ENCODE assay signal across 14 cellular contexts in genomic region chr10:79223001-79223345, GRCh38.
DNase-seq lines count a peak whose midpoint lies in the region; ATAC-seq and TF ChIP-seq lines count a peak whose summit lies in the region.
"Had no signal": no experiment of that assay in that cellular context is flagged by ENCODE, and none has a peak within 500 bp of the region (broad histone marks: within the 10 kb centered on the region; RNA-seq: fewer than 3 reads in every experiment).

No MANE protein-coding gene starts in this region.

- ATAC-seq in gastroesophageal sphincter (peak; percentile 8), HG03342 (IDR thresholded peaks at IDR 0.05; ENCODE audit: unreplicated experiment) (no peak)

- TF ChIP-seq RAD21 in SK-N-SH (IDR thresholded peaks at IDR 0.05; ENCODE audit: low read length) = no peak; the same call in 1 of the 2 replicates

- 71% methylated on average over 9 of the region's 11 CpGs for WGBS in SK-N-SH (ENCODE audit: low lambda C conversion rate)
- WGBS in gastroesophageal sphincter (ENCODE audit: low coverage in 1 of 2), 2 donors = 28 to 60% methylated on average over 2 of the region's 11 CpGs
- WGBS in suprapubic skin = 89% methylated on average over 5 of the region's 11 CpGs

- H3K27ac ChIP-seq in SK-N-SH (ENCODE audit: low read depth in 2 of 2, low read length in 1 of 2) (peak overlapping the region; percentile 72 to 93), gastroesophageal sphincter (peak overlapping the region; percentile 4 to 87 (median 86)), suprapubic skin (peak overlapping the region; percentile 71)
- H3K27ac ChIP-seq: KMS-11, PC-9 had no signal

- TF ChIP-seq EP300 in SK-N-SH (IDR thresholded peaks at IDR 0.05; ENCODE audit: borderline replicate concordance in 1 of 2, low read depth in 1 of 2, low read length in 1 of 2) (no peak), gastroesophageal sphincter (IDR thresholded peaks at IDR 0.05) (no peak), suprapubic skin (IDR thresholded peaks at IDR 0.05) (no peak)

- H3K36me3 ChIP-seq in SK-N-SH (replicated peaks in 1 of 2; ENCODE audit: control insufficient read depth in 1 of 2, insufficient read depth in 2 of 2, low read length in 1 of 2) (peaks cover 18 to 27% of the 10 kb centered on the region in 2 experiments), gastroesophageal sphincter (peaks cover 0 to 44% of the 10 kb centered on the region in 2 donors), suprapubic skin (peaks cover 29% of the 10 kb centered on the region)
- H3K36me3 ChIP-seq: HAP-1 had no signal

- no peaks in the 10 kb centered on the region for H3K27me3 ChIP-seq in SK-N-SH (ENCODE audit: insufficient read depth)
- H3K27me3 ChIP-seq in gastroesophageal sphincter = no peaks in the 10 kb centered on the region
- no peaks in the 10 kb centered on the region for H3K27me3 ChIP-seq in suprapubic skin

- H3K9me3 Mint-ChIP-seq in nephron progenitor cell = no peaks in the 10 kb centered on the region
- H3K9me3 Mint-ChIP-seq: stimulated activated naive CD8-positive, alpha-beta T cell treated with anti-CD3 and anti-CD28 coated beads, Interleukin-15, Interleukin-2, amounts not matched to agents 100 ng/mL and 50 ng/mL, for 24 hours had no signal

- CTCF ChIA-PET in SK-N-SH (lab: Yijun Ruan, JAX) = interaction anchor here (0.7 to 1.7 kb wide), 7 partner anchors 19 to 524 kb away, joined by 3 to 6 read pairs (median 3); no protein-coding TSS in a partner anchor

- no peak overlapping the region for H3K4me3 ChIP-seq in SK-N-SH (ENCODE audit: low read depth in 2 of 2, low read length in 1 of 2)
- H3K4me3 ChIP-seq in gastroesophageal sphincter = no peak overlapping the region
- H3K4me3 ChIP-seq in suprapubic skin = no peak overlapping the region
- H3K4me3 ChIP-seq: HAP-1, PC-9 had no signal

- H3K4me1 Mint-ChIP-seq in nephron progenitor cell = peaks cover 75% of the 10 kb centered on the region

- TF ChIP-seq CTCF in SK-N-SH (IDR thresholded peaks at IDR 0.05) (no peak), gastroesophageal sphincter (IDR thresholded peaks at IDR 0.05) (no peak), nephron progenitor cell (IDR thresholded peaks at IDR 0.05) (no peak), suprapubic skin (IDR thresholded peaks at IDR 0.05) (no peak)

- H3K4me1 ChIP-seq in SK-N-SH (ENCODE audit: control insufficient read depth in 1 of 2, insufficient read depth in 2 of 2, low read depth in 1 of 2, low read length in 1 of 2) (peaks cover 33 to 90% of the 10 kb centered on the region in 2 experiments), gastroesophageal sphincter (peaks cover 8 to 82% (median 53%) of the 10 kb centered on the region in 3 donors), suprapubic skin (peaks cover 48% of the 10 kb centered on the region)
- H3K4me1 ChIP-seq: HAP-1 had no signal

- H2AFZ ChIP-seq in SK-N-SH (ENCODE audit: low read depth) = no peak overlapping the region
- H2AFZ ChIP-seq: PC-9 had no signal

- POLR2A ChIA-PET in SK-N-SH (lab: Yijun Ruan, JAX) = interaction anchor here (0.6 to 12.4 kb wide), 9 partner anchors 13 to 1185 kb away, joined by 3 to 237 read pairs (median 3); no protein-coding TSS in a partner anchor

- H4K20me1 ChIP-seq in SK-N-SH (ENCODE audit: insufficient read depth) = peaks cover 16% of the 10 kb centered on the region; the same call in 1 of the 2 replicates

- H3K36me3 Mint-ChIP-seq in nephron progenitor cell (ENCODE audit: low read depth) = peaks cover 38% of the 10 kb centered on the region

- no peak overlapping the region; the same call in 1 of the 2 replicates for H3K9ac ChIP-seq in SK-N-SH
- H3K9ac ChIP-seq: KMS-11 had no signal

- DNase-seq in SK-N-SH (no peak), nephron progenitor cell (peak; percentile 22), suprapubic skin (ENCODE audit: low spot score in 2 of 2) (no peak), NK-92 (lab: John Stamatoyannopoulos, UW; ENCODE audit: unreplicated experiment) (no peak), T-helper 1 cell (no peak)
- DNase-seq in stimulated activated naive CD4-positive, alpha-beta T cell (lab: John Stamatoyannopoulos, UW) = no peak
- DNase-seq: activated CD8-positive, alpha-beta memory T cell treated with anti-CD3 and anti-CD28 coated beads, Interleukin-2, amount 50 U/mL, for 4 hours; NCI-H2171; PC-9 had no signal

- H3F3A ChIP-seq in SK-N-SH (replicated peaks; ENCODE audit: insufficient read depth) = peaks cover 6% of the 10 kb centered on the region

- no peaks in the 10 kb centered on the region for H3K9me2 ChIP-seq in SK-N-SH

- no peaks in the 10 kb centered on the region for H3K27me3 Mint-ChIP-seq in nephron progenitor cell (ENCODE audit: low read depth, poor library complexity)
- H3K27me3 Mint-ChIP-seq: stimulated activated naive CD8-positive, alpha-beta T cell treated with anti-CD3 and anti-CD28 coated beads, Interleukin-15, Interleukin-2, amounts not matched to agents 100 ng/mL and 50 ng/mL, for 24 hours had no signal

- TF ChIP-seq POLR2A in gastroesophageal sphincter (IDR thresholded peaks at IDR 0.05) = no peak
- TF ChIP-seq POLR2A in suprapubic skin (IDR thresholded peaks at IDR 0.05) = no peak

- H3K4me2 ChIP-seq in SK-N-SH = peak overlapping the region; percentile 49; the same call in 1 of the 2 replicates
- H3K4me2 ChIP-seq: KMS-11, PC-9 had no signal

- H3K9me3 ChIP-seq in SK-N-SH = no peaks in the 10 kb centered on the region
- H3K9me3 ChIP-seq in gastroesophageal sphincter = no peaks in the 10 kb centered on the region
- H3K9me3 ChIP-seq in suprapubic skin = no peaks in the 10 kb centered on the region
- H3K9me3 ChIP-seq: HAP-1 had no signal

- peak overlapping the region; percentile 34 for H3K4me3 Mint-ChIP-seq in nephron progenitor cell
- H3K4me3 Mint-ChIP-seq: stimulated activated naive CD8-positive, alpha-beta T cell treated with anti-CD3 and anti-CD28 coated beads, Interleukin-15, Interleukin-2, amounts not matched to agents 100 ng/mL and 50 ng/mL, for 24 hours had no signal

- peak overlapping the region; percentile 97 for H3K27ac Mint-ChIP-seq in nephron progenitor cell
- H3K27ac Mint-ChIP-seq: stimulated activated naive CD8-positive, alpha-beta T cell treated with anti-CD3 and anti-CD28 coated beads, Interleukin-15, Interleukin-2, amounts not matched to agents 100 ng/mL and 50 ng/mL, for 24 hours had no signal

- peaks cover 6% of the 10 kb centered on the region; the same call in 1 of the 2 replicates for H3K79me2 ChIP-seq in SK-N-SH (ENCODE audit: insufficient read depth)

TF ChIP-seq in SK-N-SH, 30 proteins besides CTCF, POLR2A, EP300 and RAD21:
- TF ChIP-seq TCF12 (IDR thresholded peaks at IDR 0.05) (no peak), NFIC (IDR thresholded peaks at IDR 0.05; ENCODE audit: borderline replicate concordance) (no peak), NRF1 (IDR thresholded peaks at IDR 0.05; ENCODE audit: low read depth, low read length) (no peak), RCOR1 (IDR thresholded peaks at IDR 0.05; ENCODE audit: low read length) (no peak), FOXM1 (IDR thresholded peaks at IDR 0.05; ENCODE audit: low read depth) (no peak)
